In the genomic region with DNA sequence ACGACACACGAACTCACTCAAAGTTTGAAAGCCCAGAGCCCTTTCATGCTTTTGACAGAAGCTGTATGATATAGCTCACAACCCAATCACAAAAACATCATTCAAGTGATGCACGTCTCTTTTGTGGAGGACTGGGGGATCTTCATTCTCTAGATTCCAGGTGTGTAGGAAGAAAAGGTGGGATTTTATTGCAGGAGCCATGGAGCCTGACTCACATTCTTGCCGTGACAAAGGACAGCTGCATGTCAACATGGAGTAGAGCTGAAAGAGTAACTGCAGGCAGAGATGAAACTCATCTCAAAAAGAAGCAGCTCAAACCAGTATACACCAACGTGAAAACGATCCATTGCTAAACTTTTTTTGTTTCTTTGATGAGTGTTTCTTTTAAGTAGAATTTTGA, we compare ENCODE assay signal across 28 cellular contexts. TPM values are rescaled to one million over a fixed set of nuclear protein-coding genes. Genes with fewer than 3 reads are reported as not detected.
"Had no signal": no experiment of that assay in that cellular context is flagged by ENCODE, and none has a peak within 500 bp of the region (broad histone marks: within the 10 kb centered on the region; RNA-seq: fewer than 3 reads in every experiment).

No MANE protein-coding gene starts in this region.

- H3K4me1 ChIP-seq: left lung, lower lobe of right lung, right atrium auricular region, right lobe of liver, tibial nerve, uterus had no signal

- H3K27ac Mint-ChIP-seq: mesothelial cell of epicardium; naive B cell; natural killer cell; nephron progenitor cell; progenitor cell of endocrine pancreas; stimulated activated memory B cell treated with anti-CD40 and anti-IgM and Interleukin-4, amounts not matched to agents 10 μg/mL and 1 μg/mL and 100 μg/mL, for 72 hours; stimulated activated naive CD8-positive, alpha-beta T cell treated with anti-CD3 and anti-CD28 coated beads, Interleukin-15, amount 100 ng/mL, for 72 hours; type B pancreatic cell had no signal

- ATAC-seq: left cardiac atrium; left lung; lower lobe of right lung; natural killer cell; right lobe of liver; stimulated activated memory B cell treated with anti-CD40 and anti-IgM and Interleukin-4, amounts not matched to agents 10 μg/mL and 1 μg/mL and 100 μg/mL, for 72 hours; stimulated activated naive CD8-positive, alpha-beta T cell treated with anti-CD3 and anti-CD28 coated beads, Interleukin-15, amount 100 ng/mL, for 72 hours had no signal

- H3K9me3 Mint-ChIP-seq: stimulated activated naive CD8-positive, alpha-beta T cell treated with anti-CD3 and anti-CD28 coated beads, Interleukin-15, amount 100 ng/mL, for 72 hours; type B pancreatic cell had no signal

- H3K9me3 ChIP-seq: ovary, right lobe of liver, uterus had no signal

- H3K36me3 ChIP-seq: left lung, lower lobe of right lung, ovary, right atrium auricular region, right lobe of liver, tibial nerve, uterus had no signal

- DNase-seq: hypothalamus; kidney glomerular epithelial cell; left cardiac atrium; left lung; lower lobe of right lung; mammary epithelial cell; mesenchymal stem cell; naive B cell; natural killer cell; nephron progenitor cell; ovary; right lobe of liver; stimulated activated CD4-positive, alpha-beta T cell treated with anti-CD3 and anti-CD28 coated beads, Interleukin-1b, Interleukin-23, amount 100 ng/mL, for 48 hours; stimulated activated CD4-positive, alpha-beta T cell treated with anti-CD3 and anti-CD28 coated beads, Interleukin-2, amount 100 ng/mL, for 48 hours; stimulated activated CD4-positive, alpha-beta T cell treated with anti-CD3 and anti-CD28 coated beads, Interleukin-4, amount 100 ng/mL, for 4 hours; stimulated activated CD8-positive, alpha-beta memory T cell treated with anti-CD3 and anti-CD28 coated beads, Interleukin-4, amount 100 ng/mL, for 48 hours; stimulated activated naive CD4-positive, alpha-beta T cell treated with Interleukin-2 at 50 U/mL for 16 hours; stimulated activated naive CD8-positive, alpha-beta T cell treated with anti-CD3 and anti-CD28 coated beads, Interleukin-15, amount 100 ng/mL, for 72 hours; substantia nigra; uterus had no signal

- H3K27ac ChIP-seq: left lung, lower lobe of right lung, ovary, right atrium auricular region, right lobe of liver, tibial nerve, uterus had no signal

- H3K4me1 Mint-ChIP-seq: naive B cell; natural killer cell; nephron progenitor cell; stimulated activated memory B cell treated with anti-CD40 and anti-IgM and Interleukin-4, amounts not matched to agents 10 μg/mL and 1 μg/mL and 100 μg/mL, for 72 hours; stimulated activated naive CD8-positive, alpha-beta T cell treated with anti-CD3 and anti-CD28 coated beads, Interleukin-15, amount 100 ng/mL, for 72 hours had no signal

- H3K4me3 ChIP-seq: left lung, lower lobe of right lung, ovary, right atrium auricular region, right lobe of liver, smooth muscle cell, tibial nerve, uterus had no signal

- H3K4me3 Mint-ChIP-seq: mesothelial cell of epicardium; naive B cell; natural killer cell; nephron progenitor cell; stimulated activated memory B cell treated with anti-CD40 and anti-IgM and Interleukin-4, amounts not matched to agents 10 μg/mL and 1 μg/mL and 100 μg/mL, for 72 hours; stimulated activated naive CD8-positive, alpha-beta T cell treated with anti-CD3 and anti-CD28 coated beads, Interleukin-15, amount 100 ng/mL, for 72 hours; type B pancreatic cell had no signal

- H3K27me3 ChIP-seq: left lung, ovary, right atrium auricular region, right lobe of liver, tibial nerve, uterus had no signal

- H3K36me3 Mint-ChIP-seq: mesothelial cell of epicardium; naive B cell; natural killer cell; stimulated activated memory B cell treated with anti-CD40 and anti-IgM and Interleukin-4, amounts not matched to agents 10 μg/mL and 1 μg/mL and 100 μg/mL, for 72 hours; type B pancreatic cell had no signal

- H3K4me2 ChIP-seq: smooth muscle cell had no signal

- H3K27me3 Mint-ChIP-seq: progenitor cell of endocrine pancreas; stimulated activated memory B cell treated with anti-CD40 and anti-IgM and Interleukin-4, amounts not matched to agents 10 μg/mL and 1 μg/mL and 100 μg/mL, for 72 hours; stimulated activated naive CD8-positive, alpha-beta T cell treated with anti-CD3 and anti-CD28 coated beads, Interleukin-15, amount 100 ng/mL, for 72 hours; type B pancreatic cell had no signal

RNA-seq across cellular contexts. Expression of a gene that starts 50.9 kb away (rescaled TPM):
- total RNA-seq: mammary epithelial cell, mononuclear cell, natural killer cell had no signal
